Comparison of ENCODE assay signal across 9 cellular contexts in genomic region chr20:62370115-62370806, GRCh38. TPM values are rescaled to one million over a fixed set of nuclear protein-coding genes. Genes with fewer than 3 reads are reported as not detected.
DNase-seq lines count a peak whose midpoint lies in the region; FAIRE-seq and TF ChIP-seq lines count a peak whose summit lies in the region.
"Had no signal": no experiment of that assay in that cellular context is flagged by ENCODE, and none has a peak within 500 bp of the region (broad histone marks: within the 10 kb centered on the region; RNA-seq: fewer than 3 reads in every experiment).

No MANE protein-coding gene starts in this region.

- no peak for DNase-seq in H9
- peak; percentile 98 to 100 for DNase-seq in SJCRH30
- no peak for DNase-seq in left ventricle myocardium inferior
- peak; percentile 14 to 43 for DNase-seq in stimulated activated CD8-positive, alpha-beta memory T cell treated with anti-CD3 and anti-CD28 coated beads, Interleukin-7, amount 100 ng/mL, for 4 hours (ENCODE audit: low read depth in 2 of 2)
- no peak for DNase-seq in NCI-H524 (lab: John Stamatoyannopoulos, UW)
- no peak for DNase-seq in NCI-H748 (lab: John Stamatoyannopoulos, UW; ENCODE audit: unreplicated experiment)
- DNase-seq in GM19239 (ENCODE audit: insufficient read length, low spot score), result no peak

- no peak overlapping the region for H3K56ac ChIP-seq in H9 (ENCODE audit: insufficient read length, low read depth, low read length)

- no peak overlapping the region for H2BK12ac ChIP-seq in H9 (ENCODE audit: insufficient read length, low read depth, low read length)

- no peak overlapping the region for H3K9ac ChIP-seq in H9 (ENCODE audit: extremely low read depth, insufficient read length, low read length)

- no peaks in the 10 kb centered on the region for H3K27me3 ChIP-seq in H9 (ENCODE audit: insufficient read depth, low read length)
- H3K27me3 ChIP-seq in SJCRH30, result no peaks in the 10 kb centered on the region
- no peaks in the 10 kb centered on the region for H3K27me3 ChIP-seq in left ventricle myocardium inferior (ENCODE audit: low read depth)

- H3K9me3 ChIP-seq in H9 (ENCODE audit: control insufficient read depth, low read depth, low read length), result no peaks in the 10 kb centered on the region
- H3K9me3 ChIP-seq in SJCRH30 (replicated peaks), result no peaks in the 10 kb centered on the region
- no peaks in the 10 kb centered on the region for H3K9me3 ChIP-seq in left ventricle myocardium inferior (replicated peaks)

- no peak overlapping the region for H2BK5ac ChIP-seq in H9 (ENCODE audit: insufficient read length, low read length)

- no peak for FAIRE-seq in GM19239 (lab: Jason Lieb, UNC)

- no CpG with 5 or more reads among the region's 19 CpGs for WGBS in H9 (ENCODE audit: extremely low coverage, insufficient read length, low lambda C conversion rate)

- no peak overlapping the region for H2AK5ac ChIP-seq in H9 (ENCODE audit: insufficient read length, low read length)

- H3K9me3 Mint-ChIP-seq in H9, result peaks cover 2 to 10% of the 10 kb centered on the region in 2 experiments
- H3K9me3 Mint-ChIP-seq: dendritic cell treated with granulocyte-macrophage colony-stimulating factor and Interleukin-4, amounts not matched to agents 40 ng/mL and 50 ng/mL, for 4 days had no signal

- H4K8ac ChIP-seq in H9 (replicated peaks; ENCODE audit: insufficient read length, low read depth, low read length), result no peak overlapping the region

- H3K4ac ChIP-seq in H9 (ENCODE audit: low read depth, low read length), result no peak overlapping the region

- peaks cover 0 to 11% (median 5%) of the 10 kb centered on the region in 3 experiments; a peak in 6 of 7 replicates for H3K36me3 Mint-ChIP-seq in H9 (ENCODE audit: insufficient read depth in 1 of 3, low read depth in 3 of 3)

- TF ChIP-seq CTCF in H9 (conservative IDR thresholded peaks at IDR 0.05), result no peak
- TF ChIP-seq CTCF in left ventricle myocardium inferior (IDR thresholded peaks at IDR 0.05; ENCODE audit: borderline replicate concordance), result no peak

- intact Hi-C loops in left ventricle myocardium inferior (cut with micrococcal nuclease), result no loop called here

- no peaks in the 10 kb centered on the region for H4K20me1 ChIP-seq in H9 (ENCODE audit: control insufficient read depth, insufficient read depth, insufficient read length)

- H3K4me1 ChIP-seq in H9 (ENCODE audit: insufficient read depth, low read length), result peaks cover 4% of the 10 kb centered on the region; the same call in 1 of the 2 replicates
- H3K4me1 ChIP-seq in SJCRH30, result peaks cover 58% of the 10 kb centered on the region
- H3K4me1 ChIP-seq in left ventricle myocardium inferior, result peaks cover 67% of the 10 kb centered on the region

- no peak overlapping the region for H4K5ac ChIP-seq in H9 (ENCODE audit: insufficient read length, low read depth, low read length)

- no peak overlapping the region for H3K23ac ChIP-seq in H9 (ENCODE audit: insufficient read length, low read depth, low read length)

- H3K79me1 ChIP-seq in H9 (ENCODE audit: insufficient read depth, low read depth, low read length, poor library complexity, severe bottlenecking), result no peaks in the 10 kb centered on the region

- H3K27me3 Mint-ChIP-seq in H9 (ENCODE audit: low read depth), result peaks cover 2% of the 10 kb centered on the region; the same call in 1 of the 2 replicates

- no peak overlapping the region for H2BK120ac ChIP-seq in H9 (ENCODE audit: low read depth, low read length, poor library complexity, severe bottlenecking)

- H3K4me2 ChIP-seq in H9 (ENCODE audit: insufficient read depth, insufficient read length, low read length), result no peak overlapping the region

- H3K27ac Mint-ChIP-seq in H9, result no peak overlapping the region
- H3K27ac Mint-ChIP-seq: dendritic cell treated with granulocyte-macrophage colony-stimulating factor and Interleukin-4, amounts not matched to agents 40 ng/mL and 50 ng/mL, for 4 days had no signal

- no peak overlapping the region for H2BK15ac ChIP-seq in H9 (ENCODE audit: low read depth, low read length)

- H3K4me3 ChIP-seq in SJCRH30 (no peak overlapping the region), left ventricle myocardium inferior (no peak overlapping the region)
- H3K4me3 ChIP-seq: skin epidermis had no signal

- H3K23me2 ChIP-seq in H9 (ENCODE audit: insufficient read length, low read depth, low read length, poor library complexity, severe bottlenecking), result peaks cover 17% of the 10 kb centered on the region

- H3K4me3 Mint-ChIP-seq in H9, result no peak overlapping the region
- H3K4me3 Mint-ChIP-seq: dendritic cell treated with granulocyte-macrophage colony-stimulating factor and Interleukin-4, amounts not matched to agents 40 ng/mL and 50 ng/mL, for 4 days had no signal

- no peak overlapping the region for H4K91ac ChIP-seq in H9 (ENCODE audit: insufficient read length, low read depth, low read length)

- H3K14ac ChIP-seq in H9 (ENCODE audit: insufficient read depth, low read length), result 0 out of 2 replicates have a peak overlapping the region, but pooled peaks have one; percentile 9

- H3K36me3 ChIP-seq in SJCRH30, result no peaks in the 10 kb centered on the region
- H3K36me3 ChIP-seq in left ventricle myocardium inferior, result no peaks in the 10 kb centered on the region

- no peak overlapping the region for H2BK20ac ChIP-seq in H9 (ENCODE audit: low read depth, low read length, poor library complexity, severe bottlenecking)

- H3K79me2 ChIP-seq in H9 (ENCODE audit: insufficient read depth, low read length), result peaks cover 6% of the 10 kb centered on the region; the same call in 1 of the 2 replicates

- H3K27ac ChIP-seq in H9 (ENCODE audit: insufficient read length, low read depth, low read length) (no peak overlapping the region), SJCRH30 (peak overlapping the region; percentile 34), left ventricle myocardium inferior (replicated peaks) (peak overlapping the region; percentile 97)

- H2AFZ ChIP-seq in H9 (ENCODE audit: low read length), result no peak overlapping the region

- H3K18ac ChIP-seq in H9 (ENCODE audit: insufficient read length, low read depth, low read length), result no peak overlapping the region

- peaks cover 19 to 27% of the 10 kb centered on the region in 2 experiments for H3K4me1 Mint-ChIP-seq in H9

- no peak overlapping the region for H3T11ph ChIP-seq in H9 (ENCODE audit: low read length)

RNA-seq across cellular contexts. Expression of gene LAMA5, which starts 3.1 kb away (rescaled TPM):
- 200 and 201 TPM in 2 replicates for total RNA-seq in H9 (2021)
- 37.3 and 43.8 TPM in 2 replicates for total RNA-seq in SJCRH30 (2014; rRNA removed; shearing (Covaris generic))
- total RNA-seq in left ventricle myocardium inferior, result 70.9 TPM

RNA-seq across cellular contexts. Expression of gene RPS21, which starts 16.6 kb away (rescaled TPM):
- 1,715 and 1,736 TPM in 2 replicates for total RNA-seq in H9 (2021)
- total RNA-seq in SJCRH30 (2014; rRNA removed; shearing (Covaris generic)), result 3,142 and 3,675 TPM in 2 replicates
- 661 TPM for total RNA-seq in left ventricle myocardium inferior

RNA-seq across cellular contexts. Expression of gene CABLES2, which starts 36.8 kb away (rescaled TPM):
- total RNA-seq in H9 (2021) (10.8 and 11.0 TPM in 2 replicates), left ventricle myocardium inferior (12.0 TPM)
- 12.9 and 13.0 TPM in 2 replicates for total RNA-seq in SJCRH30 (2014; rRNA removed; shearing (Covaris generic))

RNA-seq across cellular contexts. Expression of gene RBBP8NL, which starts 57.1 kb away (rescaled TPM):
- total RNA-seq in H9 (2021) (0.20 and 0.28 TPM in 2 replicates), left ventricle myocardium inferior (not detected)
- not detected in 2 replicates for total RNA-seq in SJCRH30 (2014; rRNA removed; shearing (Covaris generic))

Comparison
In these comparisons a context has a peak if more than half of its experiments do, and no peak if none do; other contexts are left out.
1. DNase-seq: peak in SJCRH30 (2 of 2) and stimulated activated CD8-positive, alpha-beta memory T cell treated with anti-CD3 and anti-CD28 coated beads, Interleukin-7, amount 100 ng/mL, for 4 hours (2 of 2); none in H9 (single experiment), left ventricle myocardium inferior (single experiment), NCI-H524 (0 of 2), NCI-H748 (single experiment) and GM19239 (single experiment).